8 cellular contexts compared by ENCODE assay signal in genomic region chr3:197750396-197750831, GRCh38. TPM values are rescaled to one million over a fixed set of nuclear protein-coding genes. Genes with fewer than 3 reads are reported as not detected.
DNase-seq lines count a peak whose midpoint lies in the region; ATAC-seq and TF ChIP-seq lines count a peak whose summit lies in the region.

No MANE protein-coding gene starts in this region.

- H3K4me3 ChIP-seq in lower lobe of right lung = peak overlapping the region; percentile 91

- H3K4me3 Mint-ChIP-seq in activated CD4-positive, alpha-beta memory T cell treated with anti-CD3 and anti-CD28 coated beads, Interleukin-2, amount 10 ng/mL, durations not matched to agents 7 days and 5 days = peak overlapping the region; percentile 94

- ATAC-seq in HG02870 (IDR thresholded peaks at IDR 0.05; ENCODE audit: unreplicated experiment) (peak; percentile 35), lower lobe of right lung (peak; percentile 85 to 87)

- H3K27ac Mint-ChIP-seq in activated CD4-positive, alpha-beta memory T cell treated with anti-CD3 and anti-CD28 coated beads, Interleukin-2, amount 10 ng/mL, durations not matched to agents 7 days and 5 days = peak overlapping the region; percentile 77

- H3K36me3 ChIP-seq in lower lobe of right lung = no peaks in the 10 kb centered on the region

- no peaks in the 10 kb centered on the region for H3K27me3 Mint-ChIP-seq in activated CD4-positive, alpha-beta memory T cell treated with anti-CD3 and anti-CD28 coated beads, Interleukin-2, amount 10 ng/mL, durations not matched to agents 7 days and 5 days

- intact Hi-C loops in lower lobe of right lung (cut with DNase I) = no loop called here

- POLR2A ChIA-PET in activated CD4-positive, alpha-beta memory T cell treated with anti-CD3 and anti-CD28 coated beads, Interleukin-2, amount 10 ng/mL, durations not matched to agents 7 days and 5 days (lab: Charles Lee) = interaction anchor here (0.7 to 2.0 kb wide), 8 partner anchors 14 to 140 kb away, joined by 3 to 20 read pairs (median 5); partner anchors contain the start of genes LRCH3 and RUBCN

- H3K27ac ChIP-seq in lower lobe of right lung = peak overlapping the region; percentile 94

- peaks cover 37% of the 10 kb centered on the region for H3K4me1 ChIP-seq in lower lobe of right lung

- H3K36me3 Mint-ChIP-seq in activated CD4-positive, alpha-beta memory T cell treated with anti-CD3 and anti-CD28 coated beads, Interleukin-2, amount 10 ng/mL, durations not matched to agents 7 days and 5 days (ENCODE audit: low read depth) = no peaks in the 10 kb centered on the region

- TF ChIP-seq CTCF in lower lobe of right lung (IDR thresholded peaks at IDR 0.05) = no peak

- CTCF ChIA-PET in activated CD4-positive, alpha-beta memory T cell treated with anti-CD3 and anti-CD28 coated beads, Interleukin-2, amount 10 ng/mL, durations not matched to agents 7 days and 5 days (lab: Charles Lee) = interaction anchor here (0.5 to 1.6 kb wide), 3 partner anchors 41 to 192 kb away, joined by 3 to 4 read pairs (median 3); partner anchors contain the start of gene LRCH3

- H3K9me3 ChIP-seq in lower lobe of right lung = no peaks in the 10 kb centered on the region

- H3K27me3 ChIP-seq in lower lobe of right lung (ENCODE audit: low read depth) = no peaks in the 10 kb centered on the region

- no peaks in the 10 kb centered on the region for H3K9me3 Mint-ChIP-seq in activated CD4-positive, alpha-beta memory T cell treated with anti-CD3 and anti-CD28 coated beads, Interleukin-2, amount 10 ng/mL, durations not matched to agents 7 days and 5 days

- DNase-seq in NCI-H2081 (lab: John Stamatoyannopoulos, UW) (peak; percentile 39 to 66), NCI-H2081 treated with DMSO at 0.1 percent for 48 hours (lab: John Stamatoyannopoulos, UW) (no peak), NCI-H2227 (lab: John Stamatoyannopoulos, UW; ENCODE audit: unreplicated experiment) (peak; percentile 69), lower lobe of right lung (peak; percentile 86)
- DNase-seq in activated CD4-positive, alpha-beta memory T cell treated with anti-CD3 and anti-CD28 coated beads, Interleukin-2, amount 10 ng/mL, durations not matched to agents 7 days and 5 days = peak; percentile 76
- DNase-seq in effector CD4-positive, alpha-beta T cell = peak; percentile 49
- DNase-seq in stimulated activated CD4-positive, alpha-beta T cell treated with anti-CD3 and anti-CD28 coated beads, TNF-alpha, amount 100 ng/mL, for 4 hours (ENCODE audit: low read depth in 3 of 3) = peak; percentile 21 to 32 (median 22)

- H3K4me1 Mint-ChIP-seq in activated CD4-positive, alpha-beta memory T cell treated with anti-CD3 and anti-CD28 coated beads, Interleukin-2, amount 10 ng/mL, durations not matched to agents 7 days and 5 days = peaks cover 38% of the 10 kb centered on the region

RNA-seq across cellular contexts. Expression of gene FYTTD1, which starts 0.7 kb away (rescaled TPM):
- total RNA-seq in activated CD4-positive, alpha-beta memory T cell treated with anti-CD3 and anti-CD28 coated beads, Interleukin-2, amount 10 ng/mL, durations not matched to agents 7 days and 5 days = 10 to 100 TPM; 41.7 to 45.1 TPM
- 37.7 TPM for total RNA-seq in lower lobe of right lung

RNA-seq across cellular contexts. Expression of gene RUBCN, which starts 13.7 kb away (rescaled TPM):
- 10 to 100 TPM; 46.8 to 47.4 TPM for total RNA-seq in activated CD4-positive, alpha-beta memory T cell treated with anti-CD3 and anti-CD28 coated beads, Interleukin-2, amount 10 ng/mL, durations not matched to agents 7 days and 5 days
- total RNA-seq in lower lobe of right lung = 33.1 TPM

RNA-seq across cellular contexts. Expression of gene LRCH3, which starts 40.6 kb away (rescaled TPM):
- total RNA-seq in activated CD4-positive, alpha-beta memory T cell treated with anti-CD3 and anti-CD28 coated beads, Interleukin-2, amount 10 ng/mL, durations not matched to agents 7 days and 5 days = 10 to 100 TPM; 58.5 to 65.8 TPM
- 35.7 TPM for total RNA-seq in lower lobe of right lung
